17 cellular contexts compared by ENCODE assay signal in the genomic region with DNA sequence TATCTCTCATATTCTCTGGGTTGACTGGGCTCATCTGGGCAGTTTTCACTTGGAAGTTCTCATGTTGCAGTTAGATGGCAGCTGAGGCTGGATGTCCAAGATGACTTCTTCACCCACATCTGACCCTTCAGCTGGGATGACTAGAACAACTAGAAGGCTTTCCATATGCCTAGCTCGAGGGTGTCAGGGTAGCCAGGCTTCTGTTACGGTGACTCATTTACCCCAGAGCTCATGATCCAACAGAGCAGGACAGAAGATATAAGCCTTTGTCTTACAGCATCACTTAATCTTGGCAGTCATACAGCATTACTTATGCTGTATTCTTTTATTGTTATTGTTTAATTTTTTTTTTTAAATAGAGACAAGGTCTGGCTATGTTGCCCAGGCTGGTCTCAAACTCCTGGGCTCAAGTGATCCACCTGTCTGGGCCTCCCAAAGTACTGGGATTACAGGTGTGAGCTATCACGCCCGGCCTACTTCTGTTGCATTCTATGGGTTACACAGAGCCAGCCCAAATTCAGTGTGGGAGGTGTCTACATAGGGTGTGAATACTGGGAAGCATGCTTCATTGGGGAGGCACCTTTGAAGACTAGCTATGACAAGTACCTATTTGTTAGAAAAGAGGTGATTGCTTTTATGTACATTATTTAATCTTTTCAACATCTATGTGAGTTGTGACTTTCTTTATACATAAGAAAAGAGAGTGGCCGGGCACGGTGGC. TPM values are rescaled to one million over a fixed set of nuclear protein-coding genes. Genes with fewer than 3 reads are reported as not detected.
DNase-seq lines count a peak whose midpoint lies in the region; ATAC-seq and TF ChIP-seq lines count a peak whose summit lies in the region.
"Had no signal": no experiment of that assay in that cellular context is flagged by ENCODE, and none has a peak within 500 bp of the region (broad histone marks: within the 10 kb centered on the region; RNA-seq: fewer than 3 reads in every experiment).

No MANE protein-coding gene starts in this region.

- ATAC-seq in Panc1 = 0 out of 2 replicates have a peak, but pooled peaks have one; percentile 39
- no peak for ATAC-seq in effector memory CD8-positive, alpha-beta T cell (replicated peaks)
- ATAC-seq: heart left ventricle had no signal

- no peak for TF ChIP-seq POLR2A in erythroblast (IDR thresholded peaks at IDR 0.05; ENCODE audit: low read length)

- H3K4me1 Mint-ChIP-seq in neural crest cell = no peaks in the 10 kb centered on the region
- peaks cover 0 to 12% of the 10 kb centered on the region in 2 donors for H3K4me1 Mint-ChIP-seq in effector memory CD8-positive, alpha-beta T cell (ENCODE audit: low read depth in 2 of 2)

- DNase-seq in GM04503 (ENCODE audit: low read depth) = peak; percentile 67
- no peak for DNase-seq in Panc1 (ENCODE audit: low read depth, low spot score)
- peak; percentile 45 to 51 for DNase-seq in erythroblast (lab: John Stamatoyannopoulos, UW)
- DNase-seq in neural crest cell (ENCODE audit: low read depth, low spot score) = no peak
- DNase-seq in effector memory CD8-positive, alpha-beta T cell = no peak
- no peak for DNase-seq in OCI-LY7 (ENCODE audit: low spot score)
- no peak for DNase-seq in effector CD8-positive, alpha-beta T cell (lab: John Stamatoyannopoulos, UW)
- DNase-seq: activated effector memory CD4-positive, alpha-beta T cell treated with Interleukin-2 at 50 U/mL for 16 hours; DND-41; heart left ventricle; kidney glomerular epithelial cell; NCI-H1105; NCI-H345; posterior cingulate gyrus had no signal

- CTCF ChIA-PET in Panc1 (lab: Charles Lee) (no interaction called here), OCI-LY7 (lab: Charles Lee; ENCODE audit: unreplicated experiment) (no interaction called here)

- H3K36me3 Mint-ChIP-seq in neural crest cell (ENCODE audit: low read depth) = peaks cover 19% of the 10 kb centered on the region
- H3K36me3 Mint-ChIP-seq in effector memory CD8-positive, alpha-beta T cell (ENCODE audit: insufficient read depth) = peaks cover 74% of the 10 kb centered on the region

- POLR2A ChIA-PET in Panc1 (lab: Charles Lee) (no interaction called here), OCI-LY7 (lab: Charles Lee) (interaction anchor here (0.7 to 1.5 kb wide), 4 partner anchors 8 to 126 kb away, joined by 3 read pairs; a partner anchor contains a TSS)

- no peak overlapping the region for H3K4me3 Mint-ChIP-seq in neural crest cell
- H3K4me3 Mint-ChIP-seq in effector memory CD8-positive, alpha-beta T cell = no peak overlapping the region
- H3K4me3 Mint-ChIP-seq: brain; stimulated activated naive CD8-positive, alpha-beta T cell treated with anti-CD3 and anti-CD28 coated beads, Interleukin-15, Interleukin-2, amounts not matched to agents 100 ng/mL and 50 ng/mL, for 24 hours had no signal

- H3K9me3 Mint-ChIP-seq in neural crest cell = no peaks in the 10 kb centered on the region
- no peaks in the 10 kb centered on the region for H3K9me3 Mint-ChIP-seq in effector memory CD8-positive, alpha-beta T cell
- H3K9me3 Mint-ChIP-seq: brain; stimulated activated naive CD8-positive, alpha-beta T cell treated with anti-CD3 and anti-CD28 coated beads, Interleukin-15, Interleukin-2, amounts not matched to agents 100 ng/mL and 50 ng/mL, for 24 hours had no signal

- H2AFZ ChIP-seq in OCI-LY7 (ENCODE audit: low read length) = no peak overlapping the region

- H3K4me3 ChIP-seq in Panc1 (ENCODE audit: low read depth in 2 of 2, low read length in 2 of 2) (no peak overlapping the region), OCI-LY7 (ENCODE audit: low read depth, low read length, poor library complexity, severe bottlenecking) (no peak overlapping the region)
- H3K4me3 ChIP-seq: heart left ventricle, vagina had no signal

- TF ChIP-seq CTCF in Panc1 (IDR thresholded peaks at IDR 0.05) = no peak
- no peak for TF ChIP-seq CTCF in neural crest cell (conservative IDR thresholded peaks at IDR 0.05)
- TF ChIP-seq CTCF in OCI-LY7 (conservative IDR thresholded peaks at IDR 0.05; ENCODE audit: low read length) = no peak

- no peaks in the 10 kb centered on the region for H3K27me3 Mint-ChIP-seq in neural crest cell (ENCODE audit: low read depth)
- H3K27me3 Mint-ChIP-seq in effector memory CD8-positive, alpha-beta T cell = no peaks in the 10 kb centered on the region
- H3K27me3 Mint-ChIP-seq: brain; stimulated activated naive CD8-positive, alpha-beta T cell treated with anti-CD3 and anti-CD28 coated beads, Interleukin-15, Interleukin-2, amounts not matched to agents 100 ng/mL and 50 ng/mL, for 24 hours had no signal

- H3K4me2 ChIP-seq in OCI-LY7 (ENCODE audit: low read length) = no peak overlapping the region

- peaks cover 55% of the 10 kb centered on the region for H3K79me2 ChIP-seq in OCI-LY7 (ENCODE audit: insufficient read depth, low read depth, low read length)

- H3K27ac Mint-ChIP-seq in neural crest cell (ENCODE audit: unreplicated experiment) = peak overlapping the region; percentile 90
- no peak overlapping the region for H3K27ac Mint-ChIP-seq in effector memory CD8-positive, alpha-beta T cell
- H3K27ac Mint-ChIP-seq: stimulated activated naive CD8-positive, alpha-beta T cell treated with anti-CD3 and anti-CD28 coated beads, Interleukin-15, Interleukin-2, amounts not matched to agents 100 ng/mL and 50 ng/mL, for 24 hours had no signal

- H4K20me1 ChIP-seq in OCI-LY7 (ENCODE audit: insufficient read depth, low read length) = peaks cover 22% of the 10 kb centered on the region; the same call in 1 of the 2 replicates

- no peaks in the 10 kb centered on the region for H3K9me3 ChIP-seq in Panc1 (ENCODE audit: control insufficient read depth, insufficient read depth, low read depth, low read length)
- H3K9me3 ChIP-seq in OCI-LY7 (ENCODE audit: low read length) = no peaks in the 10 kb centered on the region
- H3K9me3 ChIP-seq: heart left ventricle, vagina had no signal

- in situ Hi-C loops in Panc1 (cut with HindIII; ENCODE audit: low pct_unique_long_range_greater_than_20kb, low sequenced_read_pairs) = no loop called here

- no peaks in the 10 kb centered on the region for H3K27me3 ChIP-seq in Panc1 (ENCODE audit: control insufficient read depth, insufficient read depth, low read length)
- H3K27me3 ChIP-seq: heart left ventricle, vagina had no signal

- peaks cover under 1% of the 10 kb centered on the region; the same call in 1 of the 2 replicates for H3K36me3 ChIP-seq in Panc1 (ENCODE audit: control insufficient read depth, insufficient read depth, low read length)
- H3K36me3 ChIP-seq in OCI-LY7 (ENCODE audit: insufficient read depth, low read length) = peaks cover 97% of the 10 kb centered on the region

- H3K9me2 ChIP-seq in OCI-LY7 (ENCODE audit: insufficient read depth, low read length) = no peaks in the 10 kb centered on the region

- H3K4me1 ChIP-seq in Panc1 (ENCODE audit: control insufficient read depth, insufficient read depth, low read length) (no peaks in the 10 kb centered on the region), OCI-LY7 (ENCODE audit: insufficient read depth, low read length, poor library complexity, severe bottlenecking) (peaks cover 19% of the 10 kb centered on the region)
- H3K4me1 ChIP-seq: heart left ventricle, vagina had no signal

- H3K27ac ChIP-seq in Panc1 (ENCODE audit: low read length) = no peak overlapping the region
- H3K27ac ChIP-seq in OCI-LY7 (ENCODE audit: low read depth, low read length, poor library complexity, severe bottlenecking) = no peak overlapping the region
- H3K27ac ChIP-seq: heart left ventricle, vagina had no signal

- intact Hi-C loops in Panc1 (cut with micrococcal nuclease; ENCODE audit: unreplicated experiment) (no loop called here), OCI-LY7 (cut with micrococcal nuclease; ENCODE audit: unreplicated experiment) (loop anchor here (2.0 kb wide), 1 partner anchor 13 kb away; no protein-coding TSS in a partner anchor)

- BruUV-seq in Panc1 (replicated peaks; lab: Mats Ljungman, UMichigan) = no TSS peak
- BruUV-seq in OCI-LY7 (replicated peaks; lab: Mats Ljungman, UMichigan) = no TSS peak

RNA-seq across cellular contexts. Expression of a gene that starts 10.7 kb away (rescaled TPM):
- 94.6 TPM for total RNA-seq in Panc1 (2021; ENCODE audit: unreplicated experiment)
- 104 TPM for polyA plus RNA-seq in Panc1 (2012; ENCODE audit: insufficient read length)
- total RNA-seq in neural crest cell = 61.2 and 62.9 TPM in 2 replicates
- 90.6 and 104 TPM in 2 replicates for total RNA-seq in OCI-LY7 (2014; rRNA removed; shearing (Covaris generic))
- 287 and 320 TPM in 2 replicates for total RNA-seq in OCI-LY7 (2022)

RNA-seq across cellular contexts. Expression of a gene that starts 40.0 kb away (rescaled TPM):
- total RNA-seq in Panc1 (2021; ENCODE audit: unreplicated experiment) (225 TPM), neural crest cell (116 and 122 TPM in 2 replicates), OCI-LY7 (2022) (174 and 182 TPM in 2 replicates)
- 216 TPM for polyA plus RNA-seq in Panc1 (2012; ENCODE audit: insufficient read length)
- 91.9 and 135 TPM in 2 replicates for total RNA-seq in OCI-LY7 (2014; rRNA removed; shearing (Covaris generic))

Comparison
In these comparisons a context has a peak if more than half of its experiments do, and no peak if none do; other contexts are left out.
1. DNase-seq: peak in GM04503 (single experiment) and erythroblast (2 of 2); none in Panc1 (single experiment), neural crest cell (single experiment), effector memory CD8-positive, alpha-beta T cell (0 of 3), OCI-LY7 (single experiment) and effector CD8-positive, alpha-beta T cell (single experiment).